In the genomic region with DNA sequence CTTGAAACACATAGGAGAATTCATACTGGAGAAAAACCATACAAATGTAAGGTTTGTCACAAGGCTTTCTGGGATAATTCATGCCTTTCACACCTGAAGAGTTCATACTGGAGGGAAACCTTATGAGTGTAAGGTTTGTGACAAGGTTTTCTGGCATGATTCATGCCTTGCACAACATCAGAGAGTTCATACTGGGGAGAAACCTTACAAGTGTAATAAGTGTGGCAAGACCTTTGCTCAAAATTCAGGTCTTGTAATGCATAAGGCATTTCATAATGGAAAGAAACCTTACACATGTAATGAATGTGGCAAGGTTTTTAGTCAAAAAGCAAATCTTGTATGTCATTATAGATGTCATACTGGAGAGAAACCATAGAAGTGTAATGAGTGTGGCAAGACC, we compare ENCODE assay signal across 32 cellular contexts.
"Had no signal": no experiment of that assay in that cellular context is flagged by ENCODE, and none has a peak within 500 bp of the region (broad histone marks: within the 10 kb centered on the region; RNA-seq: fewer than 3 reads in every experiment).

No MANE protein-coding gene starts in this region.

- H3K27ac Mint-ChIP-seq: activated CD4-positive, alpha-beta memory T cell treated with anti-CD3 and anti-CD28 coated beads, Interleukin-2, amount 10 ng/mL, durations not matched to agents 7 days and 5 days; activated CD8-positive, alpha-beta memory T cell treated with anti-CD3 and anti-CD28 coated beads, Interleukin-2, amount 10 ng/mL, durations not matched to agents 7 days and 5 days; activated naive CD4-positive, alpha-beta T cell treated with anti-CD3 and anti-CD28 coated beads, Interleukin-2, amount 10 ng/mL, durations not matched to agents 7 days and 5 days; activated naive CD8-positive, alpha-beta T cell; activated naive CD8-positive, alpha-beta T cell treated with anti-CD3 and anti-CD28 coated beads, Interleukin-2, amount 50 U/mL, for 24 hours had no signal

- H3K27ac ChIP-seq: brain microvascular endothelial cell, SJCRH30, SK-N-MC, WERI-Rb-1 had no signal

- H3K36me3 ChIP-seq: brain microvascular endothelial cell, SJCRH30, WERI-Rb-1 had no signal

- H3K27me3 ChIP-seq: brain microvascular endothelial cell, SJCRH30 had no signal

- ATAC-seq: activated CD8-positive, alpha-beta memory T cell treated with anti-CD3 and anti-CD28 coated beads, Interleukin-2, amount 10 ng/mL, durations not matched to agents 7 days and 5 days; activated naive CD8-positive, alpha-beta T cell treated with anti-CD3 and anti-CD28 coated beads, Interleukin-2, amount 50 U/mL, for 24 hours; Panc1 had no signal

- H3K4me1 Mint-ChIP-seq: activated CD4-positive, alpha-beta memory T cell treated with anti-CD3 and anti-CD28 coated beads, Interleukin-2, amount 10 ng/mL, durations not matched to agents 7 days and 5 days; activated CD8-positive, alpha-beta memory T cell treated with anti-CD3 and anti-CD28 coated beads, Interleukin-2, amount 10 ng/mL, durations not matched to agents 7 days and 5 days; activated naive CD4-positive, alpha-beta T cell treated with anti-CD3 and anti-CD28 coated beads, Interleukin-2, amount 10 ng/mL, durations not matched to agents 7 days and 5 days; activated naive CD8-positive, alpha-beta T cell treated with anti-CD3 and anti-CD28 coated beads, Interleukin-2, amount 50 U/mL, for 24 hours had no signal

- DNase-seq: activated CD4-positive, alpha-beta memory T cell treated with anti-CD3 and anti-CD28 coated beads, Interleukin-2, amount 10 ng/mL, durations not matched to agents 7 days and 5 days; activated CD4-positive, alpha-beta T cell treated with anti-CD3 and anti-CD28 coated beads for 1 hour; activated CD4-positive, alpha-beta T cell treated with anti-CD3 and anti-CD28 coated beads for 48 hours; activated CD4-positive, CD25-positive, alpha-beta regulatory T cell; activated CD8-positive, alpha-beta memory T cell treated with anti-CD3 and anti-CD28 coated beads for 24 hours; activated CD8-positive, alpha-beta memory T cell treated with anti-CD3 and anti-CD28 coated beads, Interleukin-2, amount 10 ng/mL, durations not matched to agents 7 days and 5 days; activated CD8-positive, alpha-beta memory T cell treated with anti-CD3 and anti-CD28 coated beads, Interleukin-2, amount 50 U/mL, for 48 hours; activated effector memory CD4-positive, alpha-beta T cell treated with Interleukin-2 at 50 U/mL for 16 hours; activated naive CD4-positive, alpha-beta T cell treated with anti-CD3 and anti-CD28 coated beads, Interleukin-2, amount 10 ng/mL, durations not matched to agents 7 days and 5 days; activated naive CD8-positive, alpha-beta T cell treated with anti-CD3 and anti-CD28 coated beads, Interleukin-2, amount 50 U/mL, for 24 hours; activated T-cell treated with anti-CD3 and anti-CD28 coated beads, Interleukin-2, amount 50 U/mL, for 48 hours; amniotic stem cell; aorta; brain microvascular endothelial cell; Kasumi-1; KG1; MM.1S; NCI-H1048; NCI-H1105 treated with DMSO at 0.1 percent for 48 hours; NCI-H1436; NCI-H1694; NCI-H1930; NCI-H2081 treated with DMSO at 0.1 percent for 48 hours; NCI-H345; NCI-H524 treated with DMSO at 0.1 percent for 48 hours; SHP77; SJCRH30; T1000; WERI-Rb-1 had no signal

- H3K4me3 Mint-ChIP-seq: activated CD4-positive, alpha-beta memory T cell treated with anti-CD3 and anti-CD28 coated beads, Interleukin-2, amount 10 ng/mL, durations not matched to agents 7 days and 5 days; activated CD8-positive, alpha-beta memory T cell treated with anti-CD3 and anti-CD28 coated beads, Interleukin-2, amount 10 ng/mL, durations not matched to agents 7 days and 5 days; activated naive CD4-positive, alpha-beta T cell treated with anti-CD3 and anti-CD28 coated beads, Interleukin-2, amount 10 ng/mL, durations not matched to agents 7 days and 5 days; activated naive CD8-positive, alpha-beta T cell; activated naive CD8-positive, alpha-beta T cell treated with anti-CD3 and anti-CD28 coated beads, Interleukin-2, amount 50 U/mL, for 24 hours had no signal

- H3K27me3 Mint-ChIP-seq: activated CD4-positive, alpha-beta memory T cell treated with anti-CD3 and anti-CD28 coated beads, Interleukin-2, amount 10 ng/mL, durations not matched to agents 7 days and 5 days; activated CD8-positive, alpha-beta memory T cell treated with anti-CD3 and anti-CD28 coated beads, Interleukin-2, amount 10 ng/mL, durations not matched to agents 7 days and 5 days; activated naive CD4-positive, alpha-beta T cell treated with anti-CD3 and anti-CD28 coated beads, Interleukin-2, amount 10 ng/mL, durations not matched to agents 7 days and 5 days had no signal

- H3K36me3 Mint-ChIP-seq: activated CD8-positive, alpha-beta memory T cell treated with anti-CD3 and anti-CD28 coated beads, Interleukin-2, amount 10 ng/mL, durations not matched to agents 7 days and 5 days; activated naive CD4-positive, alpha-beta T cell treated with anti-CD3 and anti-CD28 coated beads, Interleukin-2, amount 10 ng/mL, durations not matched to agents 7 days and 5 days; activated naive CD8-positive, alpha-beta T cell had no signal

- H3K4me3 ChIP-seq: SJCRH30, SK-N-MC had no signal

- H3K9me3 Mint-ChIP-seq: activated naive CD8-positive, alpha-beta T cell treated with anti-CD3 and anti-CD28 coated beads, Interleukin-2, amount 50 U/mL, for 24 hours had no signal
